24 cellular contexts compared by ENCODE assay signal in the genomic region with DNA sequence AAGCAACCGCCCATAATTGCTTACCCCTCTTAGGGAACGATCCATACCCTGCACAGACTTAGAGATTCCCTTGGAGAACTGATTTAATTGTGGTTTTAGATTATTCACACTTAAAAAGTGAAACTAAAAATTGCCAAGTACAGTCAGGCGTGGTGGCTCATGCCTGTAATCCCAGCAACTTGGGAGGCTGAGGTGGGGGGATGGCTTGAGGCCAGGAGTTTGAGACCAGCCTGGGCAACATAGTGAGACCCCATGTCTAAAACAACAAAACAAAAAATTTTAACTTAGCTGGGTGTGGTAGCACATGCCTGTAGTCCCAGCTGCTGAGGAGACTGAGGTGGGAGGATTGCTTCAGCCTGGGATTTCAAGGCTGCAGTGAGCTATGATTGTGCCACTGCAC. TPM values are rescaled to one million over a fixed set of nuclear protein-coding genes. Genes with fewer than 3 reads are reported as not detected.
"Had no signal": no experiment of that assay in that cellular context is flagged by ENCODE, and none has a peak within 500 bp of the region (broad histone marks: within the 10 kb centered on the region; RNA-seq: fewer than 3 reads in every experiment).

No MANE protein-coding gene starts in this region.

- ATAC-seq: foreskin keratinocyte, left ventricle myocardium superior, right cardiac atrium had no signal

- H3K36me3 ChIP-seq: breast epithelium had no signal

- DNase-seq: activated CD4-positive, alpha-beta T cell treated with anti-CD3 and anti-CD28 coated beads, Interleukin-2, amount 10 ng/mL, durations not matched to agents 7 days and 5 days; activated CD8-positive, alpha-beta memory T cell treated with anti-CD3 and anti-CD28 coated beads, Interleukin-2, amount 50 U/mL, for 48 hours; cerebellar nuclear complex; effector memory CD4-positive, alpha-beta T cell; foreskin keratinocyte; kidney glomerular epithelial cell; left ventricle myocardium superior; mesenchymal stem cell; right cardiac atrium; stimulated activated CD4-positive, alpha-beta T cell treated with anti-CD3 and anti-CD28 coated beads, Interleukin-4, amount 100 ng/mL, for 4 hours; stimulated activated CD8-positive, alpha-beta memory T cell treated with anti-CD3 and anti-CD28 coated beads, Interleukin-4, amount 100 ng/mL, for 48 hours; stimulated activated naive CD4-positive, alpha-beta T cell treated with Interleukin-2 at 50 U/mL for 16 hours; substantia nigra had no signal

- H3K27me3 ChIP-seq: ascending aorta, breast epithelium, foreskin keratinocyte, tibial nerve, vagina had no signal

- H3K27ac ChIP-seq: ascending aorta, breast epithelium, foreskin keratinocyte, prostate gland, tibial nerve, vagina had no signal

- H3K9me3 ChIP-seq: ascending aorta, prostate gland, tibial nerve, vagina had no signal

- H3K9me3 Mint-ChIP-seq: activated T-helper 1 cell treated with anti-CD3 and anti-CD28 coated beads, Interleukin-12 subunit alpha, Interleukin-12 subunit beta, Interleukin-2, Interleukin-4 antibody, amounts not matched to agents 30 ng/mL and 10 ng/mL and 1 ng/mL, durations not matched to agents 14 hours and 24 hours and 36 hours; nephron had no signal

- FAIRE-seq: TTC549 had no signal

- H3K4me3 Mint-ChIP-seq: activated CD4-positive, alpha-beta T cell treated with anti-CD3 and anti-CD28 coated beads, Interleukin-2, amount 10 ng/mL, durations not matched to agents 7 days and 5 days; activated T-helper 1 cell treated with anti-CD3 and anti-CD28 coated beads, Interleukin-12 subunit alpha, Interleukin-12 subunit beta, Interleukin-2, Interleukin-4 antibody, amounts not matched to agents 30 ng/mL and 10 ng/mL and 1 ng/mL, durations not matched to agents 14 hours and 24 hours and 36 hours; nephron had no signal

- H3K4me3 ChIP-seq: ascending aorta, breast epithelium, prostate gland, smooth muscle cell, tibial nerve, vagina had no signal

- H3K4me1 ChIP-seq: ascending aorta, breast epithelium, foreskin keratinocyte, prostate gland, tibial nerve, vagina had no signal

- H3K4me1 Mint-ChIP-seq: nephron had no signal

- H3K27ac Mint-ChIP-seq: activated CD4-positive, alpha-beta T cell treated with anti-CD3 and anti-CD28 coated beads, Interleukin-2, amount 10 ng/mL, durations not matched to agents 7 days and 5 days; activated T-helper 1 cell treated with anti-CD3 and anti-CD28 coated beads, Interleukin-12 subunit alpha, Interleukin-12 subunit beta, Interleukin-2, Interleukin-4 antibody, amounts not matched to agents 30 ng/mL and 10 ng/mL and 1 ng/mL, durations not matched to agents 14 hours and 24 hours and 36 hours; nephron had no signal

- H3K4me2 ChIP-seq: smooth muscle cell had no signal

- H3K27me3 Mint-ChIP-seq: activated CD4-positive, alpha-beta T cell treated with anti-CD3 and anti-CD28 coated beads, Interleukin-2, amount 10 ng/mL, durations not matched to agents 7 days and 5 days had no signal

RNA-seq across cellular contexts. Expression of a gene that starts 45.5 kb away (rescaled TPM):
- total RNA-seq: ascending aorta had no signal

RNA-seq across cellular contexts. Expression of a gene that starts 45.5 kb away (rescaled TPM):
- total RNA-seq: ascending aorta had no signal

RNA-seq across cellular contexts. Expression of a gene that starts 55.2 kb away (rescaled TPM):
- total RNA-seq: activated CD4-positive, alpha-beta T cell treated with anti-CD3 and anti-CD28 coated beads, Interleukin-2, amount 10 ng/mL, durations not matched to agents 7 days and 5 days; activated T-helper 1 cell treated with anti-CD3 and anti-CD28 coated beads, Interleukin-12 subunit alpha, Interleukin-12 subunit beta, Interleukin-2, Interleukin-4 antibody, amounts not matched to agents 30 ng/mL and 10 ng/mL and 1 ng/mL, durations not matched to agents 14 hours and 24 hours and 36 hours; ascending aorta; breast epithelium; foreskin keratinocyte; left ventricle myocardium superior; omental fat pad; prostate gland; right cardiac atrium; smooth muscle cell; T-helper 2 cell treated with Interferon-gamma antibody and Interleukin-4, amounts not matched to agents 100 ng/mL and 5 ng/mL, for 36 hours; tibial nerve; vagina had no signal
- polyA plus RNA-seq: foreskin keratinocyte, right cardiac atrium, smooth muscle cell had no signal
